ENCODE assay signal across 8 cellular contexts in genomic region chr4:26083987-26084386, GRCh38.
DNase-seq lines count a peak whose midpoint lies in the region; ATAC-seq and TF ChIP-seq lines count a peak whose summit lies in the region.

No MANE protein-coding gene starts in this region.

- ATAC-seq in Right ventricle myocardium superior (ENCODE audit: poor library complexity) (no peak), HG02870 (IDR thresholded peaks at IDR 0.05; ENCODE audit: unreplicated experiment) (peak; percentile 75), left lung (peak; percentile 67)

- H3K4me1 ChIP-seq in cardiac muscle cell (ENCODE audit: low read depth) = peaks cover 11% of the 10 kb centered on the region
- H3K4me1 ChIP-seq in left lung = peaks cover 4 to 49% of the 10 kb centered on the region in 2 donors

- H3K9me3 ChIP-seq in cardiac muscle cell (ENCODE audit: low read depth) (no peaks in the 10 kb centered on the region), left lung (no peaks in the 10 kb centered on the region)

- no peak overlapping the region for H3K4me3 ChIP-seq in cardiac muscle cell
- no peak overlapping the region for H3K4me3 ChIP-seq in left lung

- H3K36me3 ChIP-seq in cardiac muscle cell = no peaks in the 10 kb centered on the region
- H3K36me3 ChIP-seq in left lung = no peaks in the 10 kb centered on the region

- peak; percentile 15 to 45 for DNase-seq in cardiac muscle cell (ENCODE audit: low read depth in 1 of 2, low spot score in 1 of 2)
- DNase-seq in Right ventricle myocardium superior = no peak
- peak; percentile 80 for DNase-seq in RPMI7951 (ENCODE audit: low read depth)
- DNase-seq in left lung = no peak
- DNase-seq in occipital lobe (lab: John Stamatoyannopoulos, UW) = no peak
- no peak for DNase-seq in activated effector memory CD4-positive, alpha-beta T cell treated with Interleukin-2 at 50 U/mL for 16 hours
- no peak for DNase-seq in KBM-7

- TF ChIP-seq CTCF in cardiac muscle cell (IDR thresholded peaks at IDR 0.05; ENCODE audit: low read depth, low read length) = no peak
- TF ChIP-seq CTCF in left lung (IDR thresholded peaks at IDR 0.05) = no peak

- in situ Hi-C loops in KBM-7 (cut with MboI; ENCODE audit: low pct_unique_long_range_greater_than_20kb, low sequenced_read_pairs) = no loop called here

- no peaks in the 10 kb centered on the region for H3K27me3 ChIP-seq in cardiac muscle cell
- no peaks in the 10 kb centered on the region for H3K27me3 ChIP-seq in left lung

- intact Hi-C loops in Right ventricle myocardium superior (cut with DNase I) = no loop called here
- intact Hi-C loops in left lung (cut with DNase I) = no loop called here

- H3K27ac ChIP-seq in cardiac muscle cell (peak overlapping the region; percentile 8), left lung (no peak overlapping the region)

Comparison
In these comparisons a context has a peak if more than half of its experiments do, and no peak if none do; other contexts are left out.
1. DNase-seq: peak in cardiac muscle cell (2 of 2) and RPMI7951 (single experiment); none in Right ventricle myocardium superior (single experiment), left lung (0 of 2), occipital lobe (single experiment), activated effector memory CD4-positive, alpha-beta T cell treated with Interleukin-2 at 50 U/mL for 16 hours (single experiment) and KBM-7 (single experiment).